Comparison of ENCODE assay signal across 8 cellular contexts in genomic region chr16:48608452-48608851, GRCh38. TPM values are rescaled to one million over a fixed set of nuclear protein-coding genes. Genes with fewer than 3 reads are reported as not detected.
DNase-seq lines count a peak whose midpoint lies in the region; ATAC-seq and TF ChIP-seq lines count a peak whose summit lies in the region.

No MANE protein-coding gene starts in this region.

- H2BK120ac ChIP-seq in mesenchymal stem cell (ENCODE audit: low read depth, low read length), result no peak overlapping the region

- peak overlapping the region; percentile 42 for H3K4me2 ChIP-seq in mesenchymal stem cell (ENCODE audit: low read length, poor library complexity, severe bottlenecking)

- peak overlapping the region; percentile 92 to 99 (median 98) for H3K4me3 ChIP-seq in heart right ventricle
- H3K4me3 ChIP-seq in mesenchymal stem cell (ENCODE audit: insufficient read depth in 1 of 2, low read depth in 1 of 2, low read length in 2 of 2), result peak overlapping the region in 1 of 2 experiments; percentile 99

- DNase-seq in heart right ventricle (no peak), cardiac septum (ENCODE audit: low spot score) (no peak), mesenchymal stem cell (peak; percentile 24), NCI-H2196 treated with DMSO at 0.1 percent for 48 hours (lab: John Stamatoyannopoulos, UW; ENCODE audit: unreplicated experiment) (no peak)
- DNase-seq in activated naive CD8-positive, alpha-beta T cell treated with anti-CD3 and anti-CD28 coated beads, Interleukin-2, amount 50 U/mL, for 24 hours, result no peak

- peaks cover 7% of the 10 kb centered on the region for H3K36me3 Mint-ChIP-seq in activated naive CD8-positive, alpha-beta T cell treated with anti-CD3 and anti-CD28 coated beads, Interleukin-2, amount 50 U/mL, for 24 hours (ENCODE audit: low read depth)

- H2BK15ac ChIP-seq in mesenchymal stem cell (ENCODE audit: low read depth, poor library complexity, severe bottlenecking), result no peak overlapping the region

- H3K79me1 ChIP-seq in mesenchymal stem cell (replicated peaks; ENCODE audit: low read length, poor library complexity, severe bottlenecking), result no peaks in the 10 kb centered on the region

- no peak for TF ChIP-seq CTCF in heart right ventricle (IDR thresholded peaks at IDR 0.05)

- ATAC-seq in heart right ventricle, result no peak
- ATAC-seq in HG03439 (IDR thresholded peaks at IDR 0.05; ENCODE audit: unreplicated experiment), result peak; percentile 37
- ATAC-seq in activated naive CD8-positive, alpha-beta T cell treated with anti-CD3 and anti-CD28 coated beads, Interleukin-2, amount 50 U/mL, for 24 hours, result peak; percentile 21
- no peak for ATAC-seq in GM19328 (IDR thresholded peaks at IDR 0.05; ENCODE audit: unreplicated experiment)
- ATAC-seq in HG03469 (IDR thresholded peaks at IDR 0.05; ENCODE audit: unreplicated experiment), result no peak

- H3K9me3 Mint-ChIP-seq in activated naive CD8-positive, alpha-beta T cell treated with anti-CD3 and anti-CD28 coated beads, Interleukin-2, amount 50 U/mL, for 24 hours, result peaks cover 4% of the 10 kb centered on the region

- no peak overlapping the region for H2AFZ ChIP-seq in mesenchymal stem cell (ENCODE audit: low read depth, low read length)

- H3K27ac ChIP-seq in heart right ventricle (peak overlapping the region in 8 of 10 donors; percentile 83 to 97 (median 92)), mesenchymal stem cell (ENCODE audit: low read length, poor library complexity, severe bottlenecking) (no peak overlapping the region)

- peaks cover 13 to 90% (median 79%) of the 10 kb centered on the region in 9 donors for H3K4me1 ChIP-seq in heart right ventricle
- H3K4me1 ChIP-seq in mesenchymal stem cell (ENCODE audit: control insufficient read depth, insufficient read depth, low read depth, low read length), result peaks cover 15% of the 10 kb centered on the region

- no peaks in the 10 kb centered on the region for H3K9me3 ChIP-seq in heart right ventricle
- no peaks in the 10 kb centered on the region for H3K9me3 ChIP-seq in mesenchymal stem cell (ENCODE audit: control insufficient read depth, low read length)

- intact Hi-C loops in heart right ventricle (cut with DNase I), result loop anchor here in 5 of 10 donors (5.0 kb wide), 5 partner anchors 36 to 61 kb away; no protein-coding TSS in a partner anchor
- intact Hi-C loops in cardiac septum (cut with DNase I), result loop anchor here (5.0 kb wide), 2 partner anchors 51 to 71 kb away; no protein-coding TSS in a partner anchor

- no peaks in the 10 kb centered on the region for H3K36me3 ChIP-seq in heart right ventricle
- H3K36me3 ChIP-seq in mesenchymal stem cell (ENCODE audit: control insufficient read depth in 1 of 2, insufficient read depth in 2 of 2, low read depth in 1 of 2, low read length in 2 of 2), result peaks cover 0 to 4% of the 10 kb centered on the region in 2 experiments

- H3K27me3 Mint-ChIP-seq in activated naive CD8-positive, alpha-beta T cell treated with anti-CD3 and anti-CD28 coated beads, Interleukin-2, amount 50 U/mL, for 24 hours, result no peaks in the 10 kb centered on the region

- H3K14ac ChIP-seq in mesenchymal stem cell (ENCODE audit: low read length in 2 of 2), result no peak overlapping the region

- WGBS in heart right ventricle, 2 donors, result 50 to 62% methylated on average over 3 of the region's 3 CpGs
- WGBS in mesenchymal stem cell, result 89% methylated on average over 2 of the region's 3 CpGs

- H4K8ac ChIP-seq in mesenchymal stem cell (ENCODE audit: low read length), result no peak overlapping the region

- peak overlapping the region; percentile 90 for H3K9ac ChIP-seq in mesenchymal stem cell (ENCODE audit: low read length)

- no peak overlapping the region for H2BK5ac ChIP-seq in mesenchymal stem cell (ENCODE audit: low read depth, low read length, poor library complexity, severe bottlenecking)

- H3K4ac ChIP-seq in mesenchymal stem cell (ENCODE audit: low read depth in 1 of 2, low read length in 2 of 2), result no peak overlapping the region

- H3K27me3 ChIP-seq in heart right ventricle (no peaks in the 10 kb centered on the region), mesenchymal stem cell (ENCODE audit: control insufficient read depth in 1 of 2, insufficient read depth in 1 of 2, low read length in 2 of 2) (no peaks in the 10 kb centered on the region)

- H2AK5ac ChIP-seq in mesenchymal stem cell (ENCODE audit: low read length, severe bottlenecking), result no peak overlapping the region

- H3K23ac ChIP-seq in mesenchymal stem cell (ENCODE audit: low read length in 2 of 2), result no peak overlapping the region

- H3K4me3 Mint-ChIP-seq in activated naive CD8-positive, alpha-beta T cell treated with anti-CD3 and anti-CD28 coated beads, Interleukin-2, amount 50 U/mL, for 24 hours, result no peak overlapping the region

- no peak overlapping the region for H3K27ac Mint-ChIP-seq in activated naive CD8-positive, alpha-beta T cell treated with anti-CD3 and anti-CD28 coated beads, Interleukin-2, amount 50 U/mL, for 24 hours

- H3K18ac ChIP-seq in mesenchymal stem cell (ENCODE audit: low read depth in 1 of 2, low read length in 2 of 2), result no peak overlapping the region

- H2BK12ac ChIP-seq in mesenchymal stem cell (ENCODE audit: low read length in 2 of 2), result no peak overlapping the region

- H4K91ac ChIP-seq in mesenchymal stem cell (ENCODE audit: low read length), result no peak overlapping the region

- peaks cover 43% of the 10 kb centered on the region for H3K4me1 Mint-ChIP-seq in activated naive CD8-positive, alpha-beta T cell treated with anti-CD3 and anti-CD28 coated beads, Interleukin-2, amount 50 U/mL, for 24 hours

RNA-seq across cellular contexts. Expression of gene N4BP1, which starts 1.5 kb away (rescaled TPM):
- total RNA-seq in heart right ventricle (10 to 100 TPM; 18.4 to 27.9 (median 21.5) TPM), cardiac septum (20.9 TPM)
- polyA plus RNA-seq in heart right ventricle, result 1 to 10 TPM; 6.2 to 9.6 TPM
- 17.5 TPM for polyA plus RNA-seq in mesenchymal stem cell (2013, experiment 1 of 2)
- polyA plus RNA-seq in mesenchymal stem cell (2013, experiment 2 of 2), result 16.5 TPM

Comparison
In these comparisons a context has a peak if more than half of its experiments do, and no peak if none do; other contexts are left out.
1. ATAC-seq: peak in HG03439 (single experiment) and activated naive CD8-positive, alpha-beta T cell treated with anti-CD3 and anti-CD28 coated beads, Interleukin-2, amount 50 U/mL, for 24 hours (single experiment); none in heart right ventricle (0 of 8), GM19328 (single experiment) and HG03469 (single experiment).